ENCODE assay signal across 8 cellular contexts in the genomic region with DNA sequence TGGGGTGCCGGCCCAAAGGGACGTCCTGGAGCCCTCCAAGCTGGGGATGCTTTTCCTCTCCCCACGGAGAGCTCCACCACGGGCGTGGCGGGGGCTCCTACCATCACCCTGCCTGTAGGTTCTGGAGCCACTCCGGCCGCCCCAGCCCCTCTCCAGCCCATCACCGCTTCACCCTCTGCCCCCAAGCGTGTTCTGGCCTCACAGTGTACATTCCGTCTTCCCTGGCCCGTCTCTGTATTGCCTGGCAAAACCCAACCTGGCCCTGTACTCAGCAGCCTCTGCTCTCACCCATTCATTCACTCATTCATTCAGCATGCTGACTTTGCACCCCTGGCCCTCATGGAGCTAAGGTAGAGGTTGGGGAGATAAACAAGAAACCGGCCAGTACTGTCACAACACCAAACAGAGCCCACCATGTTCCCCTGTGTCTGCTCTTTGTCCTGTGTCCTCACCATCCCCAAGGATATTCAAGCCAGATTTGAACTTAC. TPM values are rescaled to one million over a fixed set of nuclear protein-coding genes. Genes with fewer than 3 reads are reported as not detected.
DNase-seq lines count a peak whose midpoint lies in the region; ATAC-seq, FAIRE-seq and TF ChIP-seq lines count a peak whose summit lies in the region.

No MANE protein-coding gene starts in this region.

- no peak for TF ChIP-seq CTCF in BE2C (IDR thresholded peaks at IDR 0.05; ENCODE audit: low read depth, low read length)
- no peak for TF ChIP-seq CTCF in KMS-11 (conservative IDR thresholded peaks at IDR 0.05; ENCODE audit: low read depth, low read length)
- TF ChIP-seq CTCF in colonic mucosa (IDR thresholded peaks at IDR 0.05) = no peak
- no peak for TF ChIP-seq CTCF in natural killer cell (IDR thresholded peaks at IDR 0.05)

- H3K36me3 ChIP-seq in BE2C (peaks cover 3% of the 10 kb centered on the region; the same call in 1 of the 2 replicates), KMS-11 (ENCODE audit: insufficient read depth) (no peaks in the 10 kb centered on the region), colonic mucosa (no peaks in the 10 kb centered on the region), small intestine (ENCODE audit: control insufficient read depth in 2 of 2, insufficient read depth in 2 of 2, low read length in 2 of 2) (no peaks in the 10 kb centered on the region)

- peak overlapping the region; percentile 66 for H3K4me3 ChIP-seq in BE2C (ENCODE audit: low read depth, low read length)
- H3K4me3 ChIP-seq in KMS-11 (IDR thresholded peaks at IDR 0.05; ENCODE audit: insufficient read depth, low read depth, low read length) = no peak overlapping the region
- H3K4me3 ChIP-seq in colonic mucosa = peak overlapping the region; percentile 81
- H3K4me3 ChIP-seq in small intestine (ENCODE audit: low read depth in 1 of 2, low read length in 2 of 2) = peak overlapping the region in 1 of 2 donors; percentile 81

- H3K79me2 ChIP-seq in KMS-11 (ENCODE audit: insufficient read depth, low read depth) = no peaks in the 10 kb centered on the region

- no peak for ATAC-seq in natural killer cell
- ATAC-seq in GM19467 (IDR thresholded peaks at IDR 0.05; ENCODE audit: unreplicated experiment) = no peak

- WGBS in small intestine, 3 donors = 21 to 38% (median 34%) methylated on average over 4 to 13 of the region's 13 CpGs

- H3K4me1 Mint-ChIP-seq in natural killer cell = peaks cover 5 to 6% of the 10 kb centered on the region in 2 donors

- no peaks in the 10 kb centered on the region for H3K36me3 Mint-ChIP-seq in natural killer cell

- peak overlapping the region; percentile 93; the same call in 1 of the 2 replicates for H3K9ac ChIP-seq in KMS-11
- peak overlapping the region; percentile 63 to 98 for H3K9ac ChIP-seq in colonic mucosa (ENCODE audit: low read depth in 2 of 2, low read length in 2 of 2)

- peak overlapping the region; percentile 76; the same call in 1 of the 2 replicates for H2AFZ ChIP-seq in KMS-11 (ENCODE audit: low read depth)

- H3K4me2 ChIP-seq in KMS-11 = peak overlapping the region; percentile 68; the same call in 1 of the 2 replicates

- H3K9me3 ChIP-seq in BE2C (no peaks in the 10 kb centered on the region), colonic mucosa (no peaks in the 10 kb centered on the region), small intestine (ENCODE audit: control insufficient read depth, low read depth) (no peaks in the 10 kb centered on the region)

- H3K4me1 ChIP-seq in BE2C = peaks cover 9% of the 10 kb centered on the region; the same call in 1 of the 2 replicates
- no peaks in the 10 kb centered on the region for H3K4me1 ChIP-seq in KMS-11 (ENCODE audit: low read depth, poor library complexity, severe bottlenecking)
- peaks cover 3% of the 10 kb centered on the region for H3K4me1 ChIP-seq in colonic mucosa
- no peaks in the 10 kb centered on the region for H3K4me1 ChIP-seq in small intestine (ENCODE audit: control insufficient read depth in 2 of 2, insufficient read depth in 1 of 2, low read depth in 1 of 2, low read length in 1 of 2)

- FAIRE-seq in small intestine (lab: Jason Lieb, UNC) (no peak), urothelium cell line (lab: Jason Lieb, UNC) (no peak)

- H3K27ac Mint-ChIP-seq in natural killer cell = peak overlapping the region; percentile 53 to 83

- no peak overlapping the region for H3K27ac ChIP-seq in KMS-11
- peak overlapping the region; percentile 85 for H3K27ac ChIP-seq in colonic mucosa
- H3K27ac ChIP-seq in small intestine (ENCODE audit: low read depth in 1 of 2, low read length in 1 of 2) = peak overlapping the region in 1 of 2 donors; percentile 86

- intact Hi-C loops in colonic mucosa (cut with DNase I) = no loop called here
- intact Hi-C loops in natural killer cell (cut with micrococcal nuclease) = loop anchor here (1.0 to 5.0 kb wide), 4 partner anchors 21 to 304 kb away; a partner anchor contains a TSS

- H4K20me1 ChIP-seq in KMS-11 (ENCODE audit: insufficient read depth) = no peaks in the 10 kb centered on the region

- H3K27me3 ChIP-seq in BE2C (no peaks in the 10 kb centered on the region), KMS-11 (ENCODE audit: insufficient read depth, low read depth) (no peaks in the 10 kb centered on the region), colonic mucosa (no peaks in the 10 kb centered on the region), small intestine (ENCODE audit: control insufficient read depth in 2 of 2, insufficient read depth in 2 of 2, low read length in 2 of 2) (no peaks in the 10 kb centered on the region)

- DNase-seq in BE2C (no peak), colonic mucosa (no peak), natural killer cell (no peak), small intestine (no peak), urothelium cell line (ENCODE audit: low spot score) (no peak), NCI-H1105 treated with DMSO at 0.1 percent for 48 hours (lab: John Stamatoyannopoulos, UW) (no peak)

- H3K9me3 Mint-ChIP-seq in natural killer cell = no peaks in the 10 kb centered on the region

- no peaks in the 10 kb centered on the region for H3K27me3 Mint-ChIP-seq in natural killer cell (ENCODE audit: low read depth in 2 of 2)

- peak overlapping the region; percentile 87 for H3K4me3 Mint-ChIP-seq in natural killer cell

RNA-seq across cellular contexts. Expression of a gene that starts 20.3 kb away (rescaled TPM):
- 62.2 TPM for polyA plus RNA-seq in BE2C (2012; ENCODE audit: insufficient read depth, insufficient read length, low read depth)
- total RNA-seq in colonic mucosa (10 to 100 TPM; 28.6 to 34.8 TPM), natural killer cell (10 to 100 TPM in 2 of 3 donors, 1 to 10 TPM in 1; 8.6 to 80.7 (median 69.3) TPM)
- 10 to 100 TPM in 1 of 3 donors, 1 to 10 TPM in 2; 8.3 to 32.7 (median 10.0) TPM for polyA plus RNA-seq in small intestine

RNA-seq across cellular contexts. Expression of a gene that starts 37.2 kb away (rescaled TPM):
- polyA plus RNA-seq in BE2C (2012; ENCODE audit: insufficient read depth, insufficient read length, low read depth) = not detected
- not detected for total RNA-seq in colonic mucosa
- total RNA-seq in natural killer cell = under 1 TPM in 1 of 3 donors, not detected in 2; 0.20 TPM
- 1 to 10 TPM in 2 of 3 donors, under 1 TPM in 1; 0.54 to 1.6 (median 1.1) TPM for polyA plus RNA-seq in small intestine

RNA-seq across cellular contexts. Expression of a gene that starts 47.0 kb away (rescaled TPM):
- polyA plus RNA-seq in BE2C (2012; ENCODE audit: insufficient read depth, insufficient read length, low read depth) = 87.1 TPM
- total RNA-seq in colonic mucosa = 10 to 100 TPM; 73.2 to 90.4 TPM
- 10 to 100 TPM; 77.9 to 92.6 (median 90.4) TPM for total RNA-seq in natural killer cell
- 10 to 100 TPM; 24.0 to 27.9 (median 27.5) TPM for polyA plus RNA-seq in small intestine
